Comparison of ENCODE assay signal across 9 cellular contexts in the genomic region with DNA sequence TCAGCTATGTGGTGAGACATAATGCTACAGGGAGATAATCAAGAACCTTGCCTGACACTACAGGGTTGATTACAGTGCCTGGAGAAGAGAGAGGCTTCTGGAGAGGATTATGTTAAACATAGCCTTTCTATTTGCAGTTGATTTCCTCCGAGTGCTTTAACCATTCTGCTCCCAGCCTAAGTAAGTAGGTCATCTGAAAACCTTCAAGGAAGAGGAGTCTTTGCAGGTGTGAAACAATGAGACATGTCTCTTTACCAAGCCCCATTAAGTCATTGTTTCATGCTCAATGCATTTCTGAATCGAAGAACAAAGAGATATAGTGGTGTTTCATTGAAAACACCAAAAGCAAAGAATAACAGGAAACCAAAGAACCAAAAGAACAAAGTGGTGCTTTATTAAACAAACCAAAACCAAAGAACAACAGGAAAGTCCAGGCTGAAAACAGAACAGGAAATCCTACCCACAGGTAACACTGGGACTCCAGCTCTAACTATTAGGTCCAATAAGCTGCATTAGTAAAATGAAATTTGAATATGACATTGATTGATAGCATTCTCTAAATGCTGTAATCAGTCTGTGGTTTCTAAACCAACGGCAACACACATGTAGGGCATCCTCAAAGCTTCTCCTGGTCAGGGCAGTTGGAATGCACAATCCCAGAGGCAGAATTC.
DNase-seq lines count a peak whose midpoint lies in the region; ATAC-seq, FAIRE-seq and TF ChIP-seq lines count a peak whose summit lies in the region.
"Had no signal": no experiment of that assay in that cellular context is flagged by ENCODE, and none has a peak within 500 bp of the region (broad histone marks: within the 10 kb centered on the region; RNA-seq: fewer than 3 reads in every experiment).

No MANE protein-coding gene starts in this region.

- FAIRE-seq in endothelial cell of umbilical vein (lab: Jason Lieb, UNC), result peak; percentile 79

- peaks cover 23% of the 10 kb centered on the region for H3K4me1 Mint-ChIP-seq in CD8-positive, alpha-beta T cell (ENCODE audit: low read depth)
- peaks cover 29% of the 10 kb centered on the region for H3K4me1 Mint-ChIP-seq in osteocyte (ENCODE audit: unreplicated experiment)

- dilution Hi-C loops in endothelial cell of umbilical vein (cut with MboI; ENCODE audit: extremely low pct_ligation_motif_present, low sequenced_read_pairs), result no loop called here

- H3K9me1 ChIP-seq in endothelial cell of umbilical vein (replicated peaks; ENCODE audit: control insufficient read depth, extremely low read depth, insufficient read depth, low read length), result no peaks in the 10 kb centered on the region

- WGBS in transverse colon (ENCODE audit: low coverage in 1 of 2), 2 donors, result 22 to 46% methylated on average over 2 to 3 of the region's 3 CpGs

- peak; percentile 62 for ATAC-seq in CD8-positive, alpha-beta T cell
- peak; percentile 84 for ATAC-seq in GM21515 (IDR thresholded peaks at IDR 0.05; ENCODE audit: unreplicated experiment)

- TF ChIP-seq POLR2A in endothelial cell of umbilical vein (IDR thresholded peaks at IDR 0.05; ENCODE audit: low read depth, low read length) (no peak), transverse colon (IDR thresholded peaks at IDR 0.05) (no peak)

- no peaks in the 10 kb centered on the region for H3K9me3 Mint-ChIP-seq in CD8-positive, alpha-beta T cell
- H3K9me3 Mint-ChIP-seq in osteocyte (ENCODE audit: unreplicated experiment), result no peaks in the 10 kb centered on the region

- H3K27ac Mint-ChIP-seq in CD8-positive, alpha-beta T cell, result peak overlapping the region; percentile 57
- no peak overlapping the region for H3K27ac Mint-ChIP-seq in osteocyte (ENCODE audit: unreplicated experiment)

- no peak overlapping the region for H3K9ac ChIP-seq in endothelial cell of umbilical vein (replicated peaks; ENCODE audit: extremely low read depth, insufficient read depth, low read length)

- H3K4me2 ChIP-seq in endothelial cell of umbilical vein (ENCODE audit: insufficient read depth, low read length), result peak overlapping the region; percentile 64

- POLR2A ChIA-PET in CD8-positive, alpha-beta T cell (lab: Charles Lee), result no interaction called here
- POLR2A ChIA-PET in endothelial cell of umbilical vein (lab: Charles Lee), result no interaction called here

- peak overlapping the region; percentile 17 for H2AFZ ChIP-seq in endothelial cell of umbilical vein (ENCODE audit: low read depth, low read length)

- no peak for TF ChIP-seq EP300 in transverse colon (IDR thresholded peaks at IDR 0.05; ENCODE audit: low read depth)

- no peaks in the 10 kb centered on the region for H4K20me1 ChIP-seq in endothelial cell of umbilical vein (replicated peaks; ENCODE audit: control insufficient read depth, extremely low read depth, insufficient read depth, low read length)

- no peak overlapping the region for H3K4me3 Mint-ChIP-seq in CD8-positive, alpha-beta T cell
- H3K4me3 Mint-ChIP-seq in osteocyte (ENCODE audit: unreplicated experiment), result no peak overlapping the region

- DNase-seq in CD8-positive, alpha-beta T cell, result no peak
- DNase-seq in LNCaP clone FGC (ENCODE audit: low read depth) (peak; percentile 22), endothelial cell of umbilical vein (ENCODE audit: low read depth, low spot score) (peak; percentile 61), transverse colon (no peak), osteocyte (ENCODE audit: extremely low spot score, unreplicated experiment) (no peak), posterior vena cava (ENCODE audit: low spot score) (no peak)
- no peak for DNase-seq in effector memory CD4-positive, alpha-beta T cell

- H3K27me3 ChIP-seq in CD8-positive, alpha-beta T cell (ENCODE audit: insufficient read depth, low read length), result no peaks in the 10 kb centered on the region
- H3K27me3 ChIP-seq in endothelial cell of umbilical vein (ENCODE audit: control insufficient read depth in 2 of 2, insufficient read depth in 2 of 2, low read length in 2 of 2), result no peaks in the 10 kb centered on the region
- no peaks in the 10 kb centered on the region for H3K27me3 ChIP-seq in transverse colon
- H3K27me3 ChIP-seq in effector memory CD4-positive, alpha-beta T cell (replicated peaks; ENCODE audit: control insufficient read depth, insufficient read depth, low read length, poor library complexity, severe bottlenecking), result no peaks in the 10 kb centered on the region

- BruUV-seq in endothelial cell of umbilical vein (replicated peaks; lab: Mats Ljungman, UMichigan), result no TSS peak

- CTCF ChIA-PET in CD8-positive, alpha-beta T cell (lab: Charles Lee), result interaction anchor here (0.7 kb wide), 1 partner anchor 156 kb away, joined by 3 read pairs; no protein-coding TSS in a partner anchor
- CTCF ChIA-PET in endothelial cell of umbilical vein (lab: Charles Lee), result no interaction called here

- no peaks in the 10 kb centered on the region for H3K27me3 Mint-ChIP-seq in CD8-positive, alpha-beta T cell (ENCODE audit: low read depth)
- H3K27me3 Mint-ChIP-seq in osteocyte (ENCODE audit: unreplicated experiment), result no peaks in the 10 kb centered on the region

- H3K79me2 ChIP-seq in endothelial cell of umbilical vein (ENCODE audit: control insufficient read depth, insufficient read depth, low read length), result no peaks in the 10 kb centered on the region

- H3K36me3 ChIP-seq in CD8-positive, alpha-beta T cell (ENCODE audit: insufficient read depth, low read length), result no peaks in the 10 kb centered on the region
- no peaks in the 10 kb centered on the region for H3K36me3 ChIP-seq in endothelial cell of umbilical vein (ENCODE audit: control insufficient read depth in 2 of 2, extremely low read depth in 1 of 2, insufficient read depth in 2 of 2, low read length in 2 of 2)
- H3K36me3 ChIP-seq in transverse colon, result no peaks in the 10 kb centered on the region
- H3K36me3 ChIP-seq in effector memory CD4-positive, alpha-beta T cell (ENCODE audit: control insufficient read depth, insufficient read depth, low read length), result no peaks in the 10 kb centered on the region

- no peaks in the 10 kb centered on the region for H3K36me3 Mint-ChIP-seq in CD8-positive, alpha-beta T cell
- H3K36me3 Mint-ChIP-seq in osteocyte (ENCODE audit: unreplicated experiment), result no peaks in the 10 kb centered on the region

- intact Hi-C loops in CD8-positive, alpha-beta T cell (cut with DNase I, micrococcal nuclease), result no loop called here
- intact Hi-C loops in endothelial cell of umbilical vein (cut with micrococcal nuclease) (loop anchor here (1.0 to 5.0 kb wide), 7 partner anchors 8 to 126 kb away; a partner anchor contains a TSS), transverse colon (cut with DNase I; ENCODE audit: low total_unique reads) (no loop called here), posterior vena cava (cut with DNase I) (no loop called here)

- H3K27ac ChIP-seq in CD8-positive, alpha-beta T cell (ENCODE audit: low read depth, low read length), result no peak overlapping the region
- H3K27ac ChIP-seq in endothelial cell of umbilical vein (ENCODE audit: insufficient read depth, low read depth, low read length), result peak overlapping the region; percentile 55
- peak overlapping the region in 2 of 4 donors; percentile 17 to 52 for H3K27ac ChIP-seq in transverse colon
- H3K27ac ChIP-seq in effector memory CD4-positive, alpha-beta T cell (ENCODE audit: insufficient read depth, low read length, poor library complexity, severe bottlenecking), result no peak overlapping the region

- H3K4me3 ChIP-seq in CD8-positive, alpha-beta T cell (ENCODE audit: low read depth, low read length), result no peak overlapping the region
- H3K4me3 ChIP-seq in LNCaP clone FGC (ENCODE audit: low read depth, low read length) (no peak overlapping the region), endothelial cell of umbilical vein (replicated peaks in 1 of 3; ENCODE audit: insufficient read depth in 1 of 3, low read depth in 1 of 3, low read length in 3 of 3) (peak overlapping the region in 1 of 3 experiments; percentile 19), transverse colon (no peak overlapping the region)
- H3K4me3 ChIP-seq in effector memory CD4-positive, alpha-beta T cell (ENCODE audit: insufficient read depth, low read depth, low read length, poor library complexity, severe bottlenecking), result no peak overlapping the region
- H3K4me3 ChIP-seq: lung had no signal

- no peaks in the 10 kb centered on the region for H3K9me3 ChIP-seq in CD8-positive, alpha-beta T cell (ENCODE audit: low read length)
- H3K9me3 ChIP-seq in endothelial cell of umbilical vein (replicated peaks; ENCODE audit: control insufficient read depth, insufficient read depth, low read length) (no peaks in the 10 kb centered on the region), transverse colon (no peaks in the 10 kb centered on the region)
- H3K9me3 ChIP-seq in effector memory CD4-positive, alpha-beta T cell (ENCODE audit: control insufficient read depth, low read length), result no peaks in the 10 kb centered on the region

- in situ Hi-C loops in transverse colon (cut with MboI; ENCODE audit: low pct_ligation_motif_present in 1 of 4, low pct_unique_long_range_greater_than_20kb in 1 of 4, low sequenced_read_pairs in 3 of 4), result no loop called here

- no peaks in the 10 kb centered on the region for H3K4me1 ChIP-seq in CD8-positive, alpha-beta T cell (ENCODE audit: insufficient read depth, low read length)
- H3K4me1 ChIP-seq in endothelial cell of umbilical vein (ENCODE audit: control insufficient read depth, extremely low read depth, insufficient read depth, low read length), result peaks cover 21% of the 10 kb centered on the region
- H3K4me1 ChIP-seq in transverse colon, result peaks cover 0 to 21% (median 1%) of the 10 kb centered on the region in 4 donors
- no peaks in the 10 kb centered on the region for H3K4me1 ChIP-seq in effector memory CD4-positive, alpha-beta T cell (ENCODE audit: control insufficient read depth, insufficient read depth, low read length, poor library complexity, severe bottlenecking)

- TF ChIP-seq CTCF in CD8-positive, alpha-beta T cell (IDR thresholded peaks at IDR 0.05), result no peak
- TF ChIP-seq CTCF in LNCaP clone FGC (IDR thresholded peaks at IDR 0.05; ENCODE audit: control insufficient read depth, extremely low read depth, insufficient read depth) (no peak), endothelial cell of umbilical vein (IDR thresholded peaks at IDR 0.05; ENCODE audit: extremely low read depth in 1 of 2, insufficient read depth in 1 of 2, low read depth in 1 of 2, low read length in 2 of 2) (no peak), transverse colon (IDR thresholded peaks at IDR 0.05) (no peak), osteocyte (IDR thresholded peaks at IDR 0.05) (no peak)

TF ChIP-seq in endothelial cell of umbilical vein, 7 proteins besides CTCF, POLR2A, EP300 and RAD21 (continues in another document):
- TF ChIP-seq POLR2AphosphoS5 (IDR thresholded peaks at IDR 0.05; ENCODE audit: insufficient read depth, low read depth, low read length) (no peak), FOS (IDR thresholded peaks at IDR 0.05; ENCODE audit: borderline replicate concordance, insufficient read depth, low read length) (no peak), EZH2 (IDR thresholded peaks at IDR 0.05; ENCODE audit: borderline replicate concordance, low read depth, low read length, severe bottlenecking) (no peak), JUN (IDR thresholded peaks at IDR 0.05; ENCODE audit: borderline replicate concordance, insufficient read depth, insufficient read length, low read depth) (no peak), MYC (IDR thresholded peaks at IDR 0.05; ENCODE audit: low read depth, low read length) (no peak), GATA2 (IDR thresholded peaks at IDR 0.05; ENCODE audit: insufficient read depth, insufficient read length, low read depth, low read length) (no peak)

Comparison
In these comparisons a context has a peak if more than half of its experiments do, and no peak if none do; other contexts are left out.
1. DNase-seq: peak in LNCaP clone FGC (single experiment) and endothelial cell of umbilical vein (single experiment); none in CD8-positive, alpha-beta T cell (0 of 7), transverse colon (single experiment), effector memory CD4-positive, alpha-beta T cell (0 of 3), osteocyte (single experiment) and posterior vena cava (single experiment).